In the genomic region with DNA sequence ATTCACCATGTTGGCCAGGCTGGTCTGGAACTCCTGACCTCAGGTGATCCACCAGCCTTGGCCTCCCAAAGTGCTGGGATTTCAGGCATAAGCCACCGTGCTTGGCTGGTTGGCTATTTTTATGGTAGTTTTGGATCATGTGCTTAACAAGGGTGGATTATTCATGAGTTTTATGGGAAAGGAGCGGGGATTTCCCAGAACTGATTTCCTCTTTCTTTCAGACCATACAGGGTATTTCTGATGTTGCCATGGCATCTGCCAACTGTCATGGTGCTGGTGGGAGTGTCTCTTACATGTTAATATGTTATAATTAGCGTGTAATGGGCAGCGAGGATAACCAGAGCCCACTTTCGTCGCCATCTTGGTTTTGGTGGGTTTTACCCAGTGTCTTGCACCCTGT, we compare ENCODE assay signal across 22 cellular contexts. TPM values are rescaled to one million over a fixed set of nuclear protein-coding genes. Genes with fewer than 3 reads are reported as not detected.
DNase-seq lines count a peak whose midpoint lies in the region; ATAC-seq lines count a peak whose summit lies in the region.
"Had no signal": no experiment of that assay in that cellular context is flagged by ENCODE, and none has a peak within 500 bp of the region (broad histone marks: within the 10 kb centered on the region; RNA-seq: fewer than 3 reads in every experiment).

No MANE protein-coding gene starts in this region.

- H3K27me3 Mint-ChIP-seq in stimulated activated naive CD8-positive, alpha-beta T cell treated with anti-CD3 and anti-CD28 coated beads, Interleukin-15, amount 100 ng/mL, for 72 hours, result peaks cover 7% of the 10 kb centered on the region
- H3K27me3 Mint-ChIP-seq: stimulated activated naive CD8-positive, alpha-beta T cell treated with anti-CD3 and anti-CD28 coated beads, Interleukin-15, Interleukin-2, amounts not matched to agents 100 ng/mL and 50 ng/mL, for 24 hours had no signal

- H3K9me3 Mint-ChIP-seq in stimulated activated naive CD8-positive, alpha-beta T cell treated with anti-CD3 and anti-CD28 coated beads, Interleukin-15, amount 100 ng/mL, for 72 hours, result no peaks in the 10 kb centered on the region
- H3K9me3 Mint-ChIP-seq: stimulated activated naive CD8-positive, alpha-beta T cell treated with anti-CD3 and anti-CD28 coated beads, Interleukin-15, Interleukin-2, amounts not matched to agents 100 ng/mL and 50 ng/mL, for 24 hours had no signal

- no peak overlapping the region for H3K27ac Mint-ChIP-seq in stimulated activated naive CD8-positive, alpha-beta T cell treated with anti-CD3 and anti-CD28 coated beads, Interleukin-15, amount 100 ng/mL, for 72 hours
- H3K27ac Mint-ChIP-seq: stimulated activated naive CD8-positive, alpha-beta T cell treated with anti-CD3 and anti-CD28 coated beads, Interleukin-15, Interleukin-2, amounts not matched to agents 100 ng/mL and 50 ng/mL, for 24 hours had no signal

- peak; percentile 16 for ATAC-seq in stimulated activated naive CD8-positive, alpha-beta T cell treated with anti-CD3 and anti-CD28 coated beads, Interleukin-15, amount 100 ng/mL, for 72 hours
- no peak for ATAC-seq in stimulated activated naive CD8-positive, alpha-beta T cell treated with anti-CD3 and anti-CD28 coated beads, Interleukin-15, Interleukin-2, amounts not matched to agents 100 U/mL and 50 U/mL, for 24 hours
- ATAC-seq: gastrocnemius medialis had no signal

- DNase-seq in stimulated activated naive CD8-positive, alpha-beta T cell treated with anti-CD3 and anti-CD28 coated beads, Interleukin-15, amount 100 ng/mL, for 72 hours, result no peak
- no peak for DNase-seq in stimulated activated naive CD8-positive, alpha-beta T cell treated with anti-CD3 and anti-CD28 coated beads, Interleukin-15, Interleukin-2, amounts not matched to agents 100 U/mL and 50 U/mL, for 24 hours
- DNase-seq in M059J (ENCODE audit: low read depth) (peak; percentile 66), glomerular visceral epithelial cell (ENCODE audit: extremely low spot score) (peak; percentile 54), NCI-H510A treated with DMSO at 0.1 percent for 48 hours (lab: John Stamatoyannopoulos, UW) (no peak), SKM-1 (lab: John Stamatoyannopoulos, UW; ENCODE audit: unreplicated experiment) (no peak)
- DNase-seq in activated CD4-positive, CD25-positive, alpha-beta regulatory T cell (lab: John Stamatoyannopoulos, UW), result no peak
- DNase-seq: activated CD4-positive, alpha-beta T cell treated with anti-CD3 and anti-CD28 coated beads, Interleukin-2, amount 50 U/mL, for 4 hours; activated naive CD4-positive, alpha-beta T cell treated with Interleukin-2 at 50 U/mL for 16 hours; aorta; esophagus squamous epithelium; gastrocnemius medialis; IMR-90; left ventricle myocardium inferior; midbrain; NCI-H2081 treated with DMSO at 0.1 percent for 48 hours; nephron progenitor cell; SIG-M5; sigmoid colon; transverse colon had no signal

- peaks cover 60% of the 10 kb centered on the region for H3K4me1 Mint-ChIP-seq in stimulated activated naive CD8-positive, alpha-beta T cell treated with anti-CD3 and anti-CD28 coated beads, Interleukin-15, amount 100 ng/mL, for 72 hours

- peak overlapping the region in 1 of 2 donors; percentile 46 for H3K4me3 Mint-ChIP-seq in stimulated activated naive CD8-positive, alpha-beta T cell treated with anti-CD3 and anti-CD28 coated beads, Interleukin-15, amount 100 ng/mL, for 72 hours
- H3K4me3 Mint-ChIP-seq: nephron progenitor cell; stimulated activated naive CD8-positive, alpha-beta T cell treated with anti-CD3 and anti-CD28 coated beads, Interleukin-15, Interleukin-2, amounts not matched to agents 100 ng/mL and 50 ng/mL, for 24 hours had no signal

RNA-seq across cellular contexts. Expression of a gene that starts 3.2 kb away (rescaled TPM):
- total RNA-seq in M059J (2014; rRNA removed; shearing (Covaris generic)), result 0.99 and 1.3 TPM in 2 replicates
- total RNA-seq: cardiac muscle cell, IMR-90 had no signal

RNA-seq across cellular contexts. Expression of a gene that starts 17.4 kb away (rescaled TPM):
- 30.5 and 33.4 TPM in 2 replicates for total RNA-seq in M059J (2014; rRNA removed; shearing (Covaris generic))

RNA-seq across cellular contexts. Expression of a gene that starts 56.8 kb away (rescaled TPM):
- total RNA-seq in M059J (2014; rRNA removed; shearing (Covaris generic)), result 129 and 226 TPM in 2 replicates

Comparison
In these comparisons a context has a peak if more than half of its experiments do, and no peak if none do; other contexts are left out.
1. DNase-seq: peak in M059J (single experiment) and glomerular visceral epithelial cell (single experiment); none in stimulated activated naive CD8-positive, alpha-beta T cell treated with anti-CD3 and anti-CD28 coated beads, Interleukin-15, amount 100 ng/mL, for 72 hours (0 of 2), stimulated activated naive CD8-positive, alpha-beta T cell treated with anti-CD3 and anti-CD28 coated beads, Interleukin-15, Interleukin-2, amounts not matched to agents 100 U/mL and 50 U/mL, for 24 hours (single experiment), NCI-H510A treated with DMSO at 0.1 percent for 48 hours (single experiment), activated CD4-positive, CD25-positive, alpha-beta regulatory T cell (0 of 4) and SKM-1 (single experiment).